Comparison of ENCODE assay signal across 13 cellular contexts in genomic region chr19:3977242-3978143, GRCh38. TPM values are rescaled to one million over a fixed set of nuclear protein-coding genes. Genes with fewer than 3 reads are reported as not detected.
A peak's percentile ranks its signal among the peaks of the same experiment; 100 is the strongest.
DNase-seq lines count a peak whose midpoint lies in the region; TF ChIP-seq lines count a peak whose summit lies in the region.
"Had no signal": no experiment of that assay in that cellular context is flagged by ENCODE, and none has a peak within 500 bp of the region (broad histone marks: within the 10 kb centered on the region; RNA-seq: fewer than 3 reads in every experiment).

No MANE protein-coding gene starts in this region.

- H3K79me2 ChIP-seq in DOHH2 (ENCODE audit: control insufficient read depth, low read length) = peaks cover 62% of the 10 kb centered on the region

- peaks cover 21% of the 10 kb centered on the region; the same call in 1 of the 2 replicates for H3K4me1 ChIP-seq in DOHH2 (ENCODE audit: control insufficient read depth, low read length)
- H3K4me1 ChIP-seq: SJSA1 had no signal

- H4K20me1 ChIP-seq in DOHH2 (ENCODE audit: control insufficient read depth, insufficient read depth, low read depth, low read length) = peaks cover 46% of the 10 kb centered on the region

- H3F3A ChIP-seq in DOHH2 (ENCODE audit: control insufficient read depth, insufficient read depth) = peaks cover 63% of the 10 kb centered on the region

- peaks cover 21% of the 10 kb centered on the region for H3K4me1 Mint-ChIP-seq in HFFc6 (ENCODE audit: low read depth)
- peaks cover 1% of the 10 kb centered on the region for H3K4me1 Mint-ChIP-seq in nephron progenitor cell
- H3K4me1 Mint-ChIP-seq in activated T-helper 1 cell treated with anti-CD3 and anti-CD28 coated beads, Interleukin-12 subunit alpha, Interleukin-12 subunit beta, Interleukin-2, Interleukin-4 antibody, amounts not matched to agents 30 ng/mL and 10 ng/mL and 1 ng/mL, durations not matched to agents 14 hours and 24 hours and 36 hours (ENCODE audit: low read depth) = peaks cover 6% of the 10 kb centered on the region

- H3K27ac Mint-ChIP-seq in HFFc6 (peak overlapping the region; percentile 63), nephron progenitor cell (peak overlapping the region; percentile 81)
- H3K27ac Mint-ChIP-seq in activated T-helper 1 cell treated with anti-CD3 and anti-CD28 coated beads, Interleukin-12 subunit alpha, Interleukin-12 subunit beta, Interleukin-2, Interleukin-4 antibody, amounts not matched to agents 30 ng/mL and 10 ng/mL and 1 ng/mL, durations not matched to agents 14 hours and 24 hours and 36 hours = no peak overlapping the region

- H3K27me3 ChIP-seq in DOHH2 (ENCODE audit: control insufficient read depth, low read length) = no peaks in the 10 kb centered on the region
- H3K27me3 ChIP-seq: right atrium auricular region, SJSA1 had no signal

- intact Hi-C loops in activated T-helper 1 cell treated with anti-CD3 and anti-CD28 coated beads, Interleukin-12 subunit alpha, Interleukin-12 subunit beta, Interleukin-2, Interleukin-4 antibody, amounts not matched to agents 30 ng/mL and 10 ng/mL and 1 ng/mL, durations not matched to agents 14 hours and 24 hours and 36 hours (cut with micrococcal nuclease) = no loop called here

- no peaks in the 10 kb centered on the region; the same call in 1 of the 2 replicates for H3K9me3 Mint-ChIP-seq in HFFc6
- H3K9me3 Mint-ChIP-seq in nephron progenitor cell = no peaks in the 10 kb centered on the region
- no peaks in the 10 kb centered on the region for H3K9me3 Mint-ChIP-seq in activated T-helper 1 cell treated with anti-CD3 and anti-CD28 coated beads, Interleukin-12 subunit alpha, Interleukin-12 subunit beta, Interleukin-2, Interleukin-4 antibody, amounts not matched to agents 30 ng/mL and 10 ng/mL and 1 ng/mL, durations not matched to agents 14 hours and 24 hours and 36 hours
- H3K9me3 Mint-ChIP-seq: immature natural killer cell had no signal

- H3K4me3 Mint-ChIP-seq in HFFc6 = peak overlapping the region; percentile 57
- H3K4me3 Mint-ChIP-seq in nephron progenitor cell = no peak overlapping the region
- no peak overlapping the region for H3K4me3 Mint-ChIP-seq in activated T-helper 1 cell treated with anti-CD3 and anti-CD28 coated beads, Interleukin-12 subunit alpha, Interleukin-12 subunit beta, Interleukin-2, Interleukin-4 antibody, amounts not matched to agents 30 ng/mL and 10 ng/mL and 1 ng/mL, durations not matched to agents 14 hours and 24 hours and 36 hours
- H3K4me3 Mint-ChIP-seq: immature natural killer cell had no signal

- no peak overlapping the region for H3K27ac ChIP-seq in DOHH2 (ENCODE audit: low read depth, low read length)
- H3K27ac ChIP-seq: right atrium auricular region, SJSA1 had no signal

- H3K9me3 ChIP-seq in DOHH2 (ENCODE audit: control insufficient read depth, insufficient read depth, low read length) = no peaks in the 10 kb centered on the region
- H3K9me3 ChIP-seq: right atrium auricular region, SJSA1 had no signal

- no peaks in the 10 kb centered on the region for H3K9me2 ChIP-seq in DOHH2 (replicated peaks; ENCODE audit: control insufficient read depth, low read length)

- H3K27me3 Mint-ChIP-seq in HFFc6 (ENCODE audit: insufficient read depth) = peaks cover 57% of the 10 kb centered on the region
- no peaks in the 10 kb centered on the region for H3K27me3 Mint-ChIP-seq in nephron progenitor cell (ENCODE audit: low read depth, poor library complexity)
- H3K27me3 Mint-ChIP-seq in activated T-helper 1 cell treated with anti-CD3 and anti-CD28 coated beads, Interleukin-12 subunit alpha, Interleukin-12 subunit beta, Interleukin-2, Interleukin-4 antibody, amounts not matched to agents 30 ng/mL and 10 ng/mL and 1 ng/mL, durations not matched to agents 14 hours and 24 hours and 36 hours (ENCODE audit: insufficient read depth) = no peaks in the 10 kb centered on the region

- peaks cover 41% of the 10 kb centered on the region for H3K36me3 Mint-ChIP-seq in HFFc6 (ENCODE audit: low read depth)
- H3K36me3 Mint-ChIP-seq in nephron progenitor cell (ENCODE audit: low read depth) = peaks cover 54% of the 10 kb centered on the region
- peaks cover 37% of the 10 kb centered on the region for H3K36me3 Mint-ChIP-seq in activated T-helper 1 cell treated with anti-CD3 and anti-CD28 coated beads, Interleukin-12 subunit alpha, Interleukin-12 subunit beta, Interleukin-2, Interleukin-4 antibody, amounts not matched to agents 30 ng/mL and 10 ng/mL and 1 ng/mL, durations not matched to agents 14 hours and 24 hours and 36 hours (ENCODE audit: low read depth)

- H3K36me3 ChIP-seq in DOHH2 (ENCODE audit: control insufficient read depth, low read length) = peaks cover 79% of the 10 kb centered on the region

- H3K4me3 ChIP-seq in DOHH2 (ENCODE audit: low read length) (no peak overlapping the region), choroid plexus epithelial cell (ENCODE audit: low read depth, low read length) (no peak overlapping the region)
- H3K4me3 ChIP-seq: right atrium auricular region, SJSA1 had no signal

- TF ChIP-seq CTCF in DOHH2 (IDR thresholded peaks at IDR 0.05; ENCODE audit: low read depth, low read length, poor library complexity, severe bottlenecking) = peak; percentile 10
- TF ChIP-seq CTCF in HFFc6 (IDR thresholded peaks at IDR 0.05) = peak; percentile 66
- peak; percentile 41 for TF ChIP-seq CTCF in choroid plexus epithelial cell (conservative IDR thresholded peaks at IDR 0.05; ENCODE audit: low read depth, low read length)
- no peak for TF ChIP-seq CTCF in nephron progenitor cell (IDR thresholded peaks at IDR 0.05)

- no peak overlapping the region for H3K4me2 ChIP-seq in DOHH2 (ENCODE audit: low read length)

- DNase-seq in HFFc6 (no peak), choroid plexus epithelial cell (ENCODE audit: low read depth) (no peak), nephron progenitor cell (peak; percentile 8), NCI-H1694 (lab: John Stamatoyannopoulos, UW) (no peak), NCI-H2171 treated with DMSO at 0.1 percent for 48 hours (lab: John Stamatoyannopoulos, UW) (no peak)
- DNase-seq in stimulated activated naive CD4-positive, alpha-beta T cell treated with Interleukin-2 at 50 U/mL for 16 hours (lab: John Stamatoyannopoulos, UW) = no peak
- DNase-seq in activated T-helper 1 cell treated with anti-CD3 and anti-CD28 coated beads, Interleukin-12 subunit alpha, Interleukin-12 subunit beta, Interleukin-2, Interleukin-4 antibody, amounts not matched to agents 30 ng/mL and 10 ng/mL and 1 ng/mL, durations not matched to agents 14 hours and 24 hours and 36 hours (ENCODE audit: low spot score) = no peak
- DNase-seq: NCI-H2029 had no signal

RNA-seq across cellular contexts. Expression of gene DAPK3, which starts 6.6 kb away (rescaled TPM):
- 100 to 1,000 TPM; 116 to 140 (median 128) TPM for total RNA-seq in HFFc6 (2021; fragmentation: NEBNext Ultra II Directional; extraction: Animal tissue kit (Norgen Biotek cat#: 25700))
- total RNA-seq in activated T-helper 1 cell treated with anti-CD3 and anti-CD28 coated beads, Interleukin-12 subunit alpha, Interleukin-12 subunit beta, Interleukin-2, Interleukin-4 antibody, amounts not matched to agents 30 ng/mL and 10 ng/mL and 1 ng/mL, durations not matched to agents 14 hours and 24 hours and 36 hours = 47.2 and 47.3 TPM in 2 replicates

RNA-seq across cellular contexts. Expression of gene EEF2, which starts 7.8 kb away (rescaled TPM):
- 1,000 to 10,000 TPM; 2,555 to 2,867 (median 2,696) TPM for total RNA-seq in HFFc6 (2021; fragmentation: NEBNext Ultra II Directional; extraction: Animal tissue kit (Norgen Biotek cat#: 25700))
- 2,359 TPM in 2 replicates for total RNA-seq in activated T-helper 1 cell treated with anti-CD3 and anti-CD28 coated beads, Interleukin-12 subunit alpha, Interleukin-12 subunit beta, Interleukin-2, Interleukin-4 antibody, amounts not matched to agents 30 ng/mL and 10 ng/mL and 1 ng/mL, durations not matched to agents 14 hours and 24 hours and 36 hours

RNA-seq across cellular contexts. Expression of gene PIAS4, which starts 30.0 kb away (rescaled TPM):
- total RNA-seq in HFFc6 (2021; fragmentation: NEBNext Ultra II Directional; extraction: Animal tissue kit (Norgen Biotek cat#: 25700)) = 10 to 100 TPM; 20.0 to 26.0 (median 23.3) TPM
- 37.6 and 41.0 TPM in 2 replicates for total RNA-seq in activated T-helper 1 cell treated with anti-CD3 and anti-CD28 coated beads, Interleukin-12 subunit alpha, Interleukin-12 subunit beta, Interleukin-2, Interleukin-4 antibody, amounts not matched to agents 30 ng/mL and 10 ng/mL and 1 ng/mL, durations not matched to agents 14 hours and 24 hours and 36 hours

RNA-seq across cellular contexts. Expression of gene NMRK2, which starts 44.6 kb away (rescaled TPM):
- total RNA-seq in HFFc6 (2021; fragmentation: NEBNext Ultra II Directional; extraction: Animal tissue kit (Norgen Biotek cat#: 25700)) = not detected
- total RNA-seq in activated T-helper 1 cell treated with anti-CD3 and anti-CD28 coated beads, Interleukin-12 subunit alpha, Interleukin-12 subunit beta, Interleukin-2, Interleukin-4 antibody, amounts not matched to agents 30 ng/mL and 10 ng/mL and 1 ng/mL, durations not matched to agents 14 hours and 24 hours and 36 hours = not detected in 2 replicates
- total RNA-seq: dermis microvascular lymphatic vessel endothelial cell, SJSA1 had no signal
